Comparison of ENCODE assay signal across 22 cellular contexts in genomic region chr5:158570502-158570901, GRCh38.
DNase-seq lines count a peak whose midpoint lies in the region; ATAC-seq, FAIRE-seq and TF ChIP-seq lines count a peak whose summit lies in the region.
"Had no signal": no experiment of that assay in that cellular context is flagged by ENCODE, and none has a peak within 500 bp of the region (broad histone marks: within the 10 kb centered on the region; RNA-seq: fewer than 3 reads in every experiment).

No MANE protein-coding gene starts in this region.

- no peaks in the 10 kb centered on the region for H3K9me2 ChIP-seq in PC-3 (replicated peaks; ENCODE audit: low read length)

- H2AFZ ChIP-seq in PC-3 (ENCODE audit: low read length) (no peak overlapping the region), HepG2 (ENCODE audit: low read length) (no peak overlapping the region)

- intact Hi-C loops in PC-3 (cut with micrococcal nuclease) (no loop called here), HepG2 (cut with micrococcal nuclease; ENCODE audit: unreplicated experiment) (no loop called here)

- no peak overlapping the region for H3K4me2 ChIP-seq in PC-3 (ENCODE audit: low read length)
- H3K4me2 ChIP-seq in HepG2 (ENCODE audit: low read depth, low read length): no peak overlapping the region

- WGBS in HepG2 (ENCODE audit: low lambda C conversion rate): 54% methylated on average over 1 of the region's 1 CpG

- DNase-seq in activated T-cell treated with anti-CD3 and anti-CD28 coated beads, Interleukin-2, amount 50 U/mL, for 72 hours: no peak
- DNase-seq in activated T-cell treated with anti-CD3 and anti-CD28 coated beads, Interleukin-2, amount 50 U/mL, for 48 hours: no peak
- DNase-seq in PC-3 (peak; percentile 33), epithelial cell of esophagus (ENCODE audit: low read depth) (peak; percentile 22), NCI-H774 (lab: John Stamatoyannopoulos, UW) (no peak), nucleus accumbens (lab: John Stamatoyannopoulos, UW) (no peak), HepG2 (ENCODE audit: low spot score) (no peak)
- DNase-seq: 8988T, DMS153, DND-41, Kasumi-1, NCI-H1092 treated with DMSO at 0.1 percent for 48 hours, NCI-H1436, NCI-H187 treated with DMSO at 0.1 percent for 48 hours, NCI-H2171 treated with DMSO at 0.1 percent for 48 hours, NCI-H446, NCI-H526, SIG-M5 had no signal

- TF ChIP-seq EP300 in HepG2 (IDR thresholded peaks at IDR 0.05; ENCODE audit: low read depth in 2 of 2, low read length in 2 of 2): no peak
- TF ChIP-seq EP300 in HepG2 (CRISPR knock-in tag; IDR thresholded peaks at IDR 0.05; ENCODE audit: borderline replicate concordance): no peak

- H3K9me3 Mint-ChIP-seq in activated T-cell treated with anti-CD3 and anti-CD28 coated beads, Interleukin-2, amount 50 U/mL, for 72 hours: peaks cover 2 to 3% of the 10 kb centered on the region in 2 donors

- BruUV-seq in PC-3 (replicated peaks; lab: Mats Ljungman, UMichigan): no TSS peak
- BruUV-seq in HepG2 (replicated peaks; lab: Mats Ljungman, UMichigan): no TSS peak

- POLR2A ChIA-PET in PC-3 (lab: Charles Lee; ENCODE audit: unreplicated experiment) (no interaction called here), HepG2 (lab: Yijun Ruan, JAX) (no interaction called here)

- H3K4me1 ChIP-seq in PC-3 (ENCODE audit: insufficient read depth, low read length) (no peaks in the 10 kb centered on the region), HepG2 (ENCODE audit: insufficient read depth, low read length) (no peaks in the 10 kb centered on the region)

- H3K27ac ChIP-seq in PC-3 (ENCODE audit: low read length) (no peak overlapping the region), HepG2 (ENCODE audit: extremely low read length, insufficient read depth, low read length) (no peak overlapping the region)
- H3K27ac ChIP-seq: SK-N-MC had no signal

- no peak for TF ChIP-seq POLR2A in HepG2 (IDR thresholded peaks at IDR 0.05; ENCODE audit: insufficient read depth in 1 of 2, low read depth in 2 of 2, low read length in 2 of 2)

- no peaks in the 10 kb centered on the region for H3K4me1 Mint-ChIP-seq in activated T-cell treated with anti-CD3 and anti-CD28 coated beads, Interleukin-2, amount 50 U/mL, for 72 hours (ENCODE audit: low read depth)

- H3K9me3 ChIP-seq in PC-3 (ENCODE audit: low read length): no peaks in the 10 kb centered on the region
- peaks cover 4% of the 10 kb centered on the region; the same call in 1 of the 2 replicates for H3K9me3 ChIP-seq in HepG2 (ENCODE audit: low read length)

- H3K9ac ChIP-seq in PC-3 (ENCODE audit: low read length) (no peak overlapping the region), HepG2 (ENCODE audit: insufficient read depth, low read depth, low read length) (no peak overlapping the region)

- TF ChIP-seq CTCF in PC-3 (conservative IDR thresholded peaks at IDR 0.05; ENCODE audit: low read depth, low read length) (no peak), epithelial cell of esophagus (IDR thresholded peaks at IDR 0.05; ENCODE audit: insufficient read depth, low read depth, low read length, missing control alignments) (no peak), HepG2 (CRISPR knock-in tag; IDR thresholded peaks at IDR 0.05) (no peak)

- ATAC-seq in activated T-cell treated with anti-CD3 and anti-CD28 coated beads, Interleukin-2, amount 50 U/mL, for 72 hours (replicated peaks in 1 of 2): peak; percentile 45 to 57
- ATAC-seq in PC-3 (no peak), HepG2 (no peak)
- ATAC-seq: Panc1 had no signal

- in situ Hi-C loops in HepG2 (cut with HindIII; ENCODE audit: extremely low pct_ligation_motif_present, low pct_unique_long_range_greater_than_20kb): no loop called here

- no peak for TF ChIP-seq RAD21 in HepG2 (CRISPR knock-in tag; IDR thresholded peaks at IDR 0.05)

- H3K36me3 Mint-ChIP-seq in activated T-cell treated with anti-CD3 and anti-CD28 coated beads, Interleukin-2, amount 50 U/mL, for 72 hours (ENCODE audit: insufficient read depth in 2 of 2): no peaks in the 10 kb centered on the region

- H3K79me2 ChIP-seq in PC-3 (ENCODE audit: low read length) (no peaks in the 10 kb centered on the region), HepG2 (ENCODE audit: insufficient read depth, low read length) (no peaks in the 10 kb centered on the region)

- H3K27me3 ChIP-seq in PC-3 (ENCODE audit: low read length) (no peaks in the 10 kb centered on the region), HepG2 (ENCODE audit: control insufficient read depth in 1 of 2, insufficient read depth in 2 of 2, low read length in 2 of 2) (no peaks in the 10 kb centered on the region; a peak in 1 of 5 replicates)

- H3K4me3 ChIP-seq in PC-3 (ENCODE audit: low read length) (no peak overlapping the region), epithelial cell of esophagus (ENCODE audit: low read length) (no peak overlapping the region), HepG2 (replicated peaks in 1 of 3; ENCODE audit: insufficient read depth in 1 of 3, low read depth in 2 of 3, low read length in 3 of 3) (no peak overlapping the region)
- H3K4me3 ChIP-seq: SK-N-MC had no signal

- no peak overlapping the region for H3K27ac Mint-ChIP-seq in activated T-cell treated with anti-CD3 and anti-CD28 coated beads, Interleukin-2, amount 50 U/mL, for 72 hours

- FAIRE-seq in HepG2 (lab: Jason Lieb, UNC): no peak
- FAIRE-seq: GM19239, H54 had no signal

- H3F3A ChIP-seq in PC-3 (ENCODE audit: low read length, unreplicated experiment): no peaks in the 10 kb centered on the region

- CTCF ChIA-PET in PC-3 (lab: Charles Lee) (no interaction called here), HepG2 (lab: Yijun Ruan, JAX; ENCODE audit: low intra/inter-chr PET ratio, low total read pairs) (no interaction called here)

- H4K20me1 ChIP-seq in PC-3 (ENCODE audit: low read length) (no peaks in the 10 kb centered on the region), HepG2 (ENCODE audit: insufficient read depth, low read length) (no peaks in the 10 kb centered on the region)

- peaks cover 10% of the 10 kb centered on the region for H3K27me3 Mint-ChIP-seq in activated T-cell treated with anti-CD3 and anti-CD28 coated beads, Interleukin-2, amount 50 U/mL, for 72 hours (ENCODE audit: low read depth)

- H3K4me3 Mint-ChIP-seq in activated T-cell treated with anti-CD3 and anti-CD28 coated beads, Interleukin-2, amount 50 U/mL, for 72 hours: no peak overlapping the region

- H3K36me3 ChIP-seq in PC-3 (ENCODE audit: low read depth, low read length): no peaks in the 10 kb centered on the region
- H3K36me3 ChIP-seq in HepG2 (replicated peaks in 1 of 2; ENCODE audit: control insufficient read depth in 1 of 2, insufficient read depth in 2 of 2, low read length in 2 of 2): no peaks in the 10 kb centered on the region

TF ChIP-seq in HepG2, 621 proteins besides CTCF, POLR2A, EP300 and RAD21 (continues in another document):
- TF ChIP-seq, protein P1, sequence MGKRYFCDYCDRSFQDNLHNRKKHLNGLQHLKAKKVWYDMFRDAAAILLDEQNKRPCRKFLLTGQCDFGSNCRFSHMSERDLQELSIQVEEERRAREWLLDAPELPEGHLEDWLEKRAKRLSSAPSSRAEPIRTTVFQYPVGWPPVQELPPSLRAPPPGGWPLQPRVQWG (CRISPR knock-in tag; IDR thresholded peaks at IDR 0.05; ENCODE audit: borderline replicate concordance, low read depth): no peak
- TF ChIP-seq ZNF30 (CRISPR knock-in tag; IDR thresholded peaks at IDR 0.05) (no peak), ARNT (IDR thresholded peaks at IDR 0.05) (no peak)

Comparison
In these comparisons a context has a peak if more than half of its experiments do, and no peak if none do; other contexts are left out.
1. ATAC-seq: peak in activated T-cell treated with anti-CD3 and anti-CD28 coated beads, Interleukin-2, amount 50 U/mL, for 72 hours (2 of 2); none in PC-3 (single experiment) and HepG2 (single experiment).
2. DNase-seq: peak in PC-3 (single experiment) and epithelial cell of esophagus (single experiment); none in activated T-cell treated with anti-CD3 and anti-CD28 coated beads, Interleukin-2, amount 50 U/mL, for 72 hours (0 of 2), activated T-cell treated with anti-CD3 and anti-CD28 coated beads, Interleukin-2, amount 50 U/mL, for 48 hours (0 of 2), NCI-H774 (single experiment), nucleus accumbens (0 of 56) and HepG2 (single experiment).